2 cellular contexts compared by ENCODE assay signal in the genomic region with DNA sequence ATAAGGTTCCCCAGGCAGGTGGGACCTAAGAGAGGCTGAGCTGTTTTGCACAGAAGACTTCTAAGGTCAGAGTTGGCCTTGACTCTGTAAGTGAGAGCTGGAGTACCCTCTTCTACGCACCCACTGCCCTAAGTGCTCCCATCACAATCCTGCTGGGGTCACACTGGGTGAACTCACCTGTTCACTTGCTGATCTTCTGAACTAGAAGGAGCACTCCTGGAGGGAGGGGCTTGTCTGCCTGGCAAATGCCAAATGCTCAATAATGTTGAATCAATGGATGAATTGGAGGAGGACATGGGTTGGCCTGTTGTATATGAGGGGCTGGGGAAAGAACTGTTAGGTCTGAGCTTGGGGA.
TF ChIP-seq lines count a peak whose summit lies in the region.

No MANE protein-coding gene starts in this region.

TF ChIP-seq in IMR-90, 13 proteins besides CTCF, POLR2A, EP300 and RAD21:
- TF ChIP-seq MAZ (IDR thresholded peaks at IDR 0.05; ENCODE audit: borderline replicate concordance, low read depth, low read length) = no peak
- TF ChIP-seq FOS (IDR thresholded peaks at IDR 0.05; ENCODE audit: low read depth, low read length) = no peak
- no peak for TF ChIP-seq MXI1 (IDR thresholded peaks at IDR 0.05; ENCODE audit: borderline replicate concordance, low read depth, low read length)

TF ChIP-seq in H1, 55 proteins besides CTCF, POLR2A, EP300 and RAD21:
- TF ChIP-seq, protein P1, sequence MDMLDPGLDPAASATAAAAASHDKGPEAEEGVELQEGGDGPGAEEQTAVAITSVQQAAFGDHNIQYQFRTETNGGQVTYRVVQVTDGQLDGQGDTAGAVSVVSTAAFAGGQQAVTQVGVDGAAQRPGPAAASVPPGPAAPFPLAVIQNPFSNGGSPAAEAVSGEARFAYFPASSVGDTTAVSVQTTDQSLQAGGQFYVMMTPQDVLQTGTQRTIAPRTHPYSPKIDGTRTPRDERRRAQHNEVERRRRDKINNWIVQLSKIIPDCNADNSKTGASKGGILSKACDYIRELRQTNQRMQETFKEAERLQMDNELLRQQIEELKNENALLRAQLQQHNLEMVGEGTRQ (IDR thresholded peaks at IDR 0.05; ENCODE audit: low read length) = no peak
- TF ChIP-seq TCF12 (IDR thresholded peaks at IDR 0.05; ENCODE audit: low read depth, low read length) (no peak), TBP (IDR thresholded peaks at IDR 0.05; ENCODE audit: low read depth, low read length) (no peak), ASH2L (IDR thresholded peaks at IDR 0.05; ENCODE audit: low read length) (no peak), NANOG (IDR thresholded peaks at IDR 0.05; ENCODE audit: insufficient read depth, low read depth, low read length, poor library complexity, severe bottlenecking) (no peak)
- TF ChIP-seq, protein P2, sequence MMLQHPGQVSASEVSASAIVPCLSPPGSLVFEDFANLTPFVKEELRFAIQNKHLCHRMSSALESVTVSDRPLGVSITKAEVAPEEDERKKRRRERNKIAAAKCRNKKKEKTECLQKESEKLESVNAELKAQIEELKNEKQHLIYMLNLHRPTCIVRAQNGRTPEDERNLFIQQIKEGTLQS (IDR thresholded peaks at IDR 0.05; ENCODE audit: insufficient read depth, low read depth, low read length) = no peak
